10 cellular contexts compared by ENCODE assay signal in genomic region chr2:190540048-190540447, GRCh38.
"Had no signal": no experiment of that assay in that cellular context is flagged by ENCODE, and none has a peak within 500 bp of the region (broad histone marks: within the 10 kb centered on the region; RNA-seq: fewer than 3 reads in every experiment).

No MANE protein-coding gene starts in this region.

- FAIRE-seq: endothelial cell of umbilical vein, keratinocyte had no signal

- H3K27ac Mint-ChIP-seq: activated T-cell treated with anti-CD3 and anti-CD28 coated beads, Interleukin-2, amount 50 U/mL, for 24 hours; memory B cell; stimulated activated effector memory CD8-positive, alpha-beta T cell treated with anti-CD3 and anti-CD28 coated beads, Interleukin-12 subunit alpha, Interleukin-12 subunit beta, amount 100 ng/mL, for 72 hours had no signal

- H3K4me3 Mint-ChIP-seq: activated T-cell treated with anti-CD3 and anti-CD28 coated beads, Interleukin-2, amount 50 U/mL, for 24 hours; memory B cell; stimulated activated effector memory CD8-positive, alpha-beta T cell treated with anti-CD3 and anti-CD28 coated beads, Interleukin-12 subunit alpha, Interleukin-12 subunit beta, amount 100 ng/mL, for 72 hours had no signal

- H3K36me3 Mint-ChIP-seq: stimulated activated effector memory CD8-positive, alpha-beta T cell treated with anti-CD3 and anti-CD28 coated beads, Interleukin-12 subunit alpha, Interleukin-12 subunit beta, amount 100 ng/mL, for 72 hours had no signal

- H3K27me3 Mint-ChIP-seq: activated T-cell treated with anti-CD3 and anti-CD28 coated beads, Interleukin-2, amount 50 U/mL, for 24 hours; memory B cell had no signal

- DNase-seq: activated effector memory CD4-positive, alpha-beta T cell treated with anti-CD3 and anti-CD28 coated beads, Interleukin-2, amount 50 U/mL, for 16 hours; activated T-cell treated with anti-CD3 and anti-CD28 coated beads, Interleukin-2, amount 50 U/mL, for 24 hours; anterior cingulate cortex; left ventricle myocardium inferior; psoas muscle; right lobe of liver had no signal
